8 cellular contexts compared by ENCODE assay signal in the genomic region with DNA sequence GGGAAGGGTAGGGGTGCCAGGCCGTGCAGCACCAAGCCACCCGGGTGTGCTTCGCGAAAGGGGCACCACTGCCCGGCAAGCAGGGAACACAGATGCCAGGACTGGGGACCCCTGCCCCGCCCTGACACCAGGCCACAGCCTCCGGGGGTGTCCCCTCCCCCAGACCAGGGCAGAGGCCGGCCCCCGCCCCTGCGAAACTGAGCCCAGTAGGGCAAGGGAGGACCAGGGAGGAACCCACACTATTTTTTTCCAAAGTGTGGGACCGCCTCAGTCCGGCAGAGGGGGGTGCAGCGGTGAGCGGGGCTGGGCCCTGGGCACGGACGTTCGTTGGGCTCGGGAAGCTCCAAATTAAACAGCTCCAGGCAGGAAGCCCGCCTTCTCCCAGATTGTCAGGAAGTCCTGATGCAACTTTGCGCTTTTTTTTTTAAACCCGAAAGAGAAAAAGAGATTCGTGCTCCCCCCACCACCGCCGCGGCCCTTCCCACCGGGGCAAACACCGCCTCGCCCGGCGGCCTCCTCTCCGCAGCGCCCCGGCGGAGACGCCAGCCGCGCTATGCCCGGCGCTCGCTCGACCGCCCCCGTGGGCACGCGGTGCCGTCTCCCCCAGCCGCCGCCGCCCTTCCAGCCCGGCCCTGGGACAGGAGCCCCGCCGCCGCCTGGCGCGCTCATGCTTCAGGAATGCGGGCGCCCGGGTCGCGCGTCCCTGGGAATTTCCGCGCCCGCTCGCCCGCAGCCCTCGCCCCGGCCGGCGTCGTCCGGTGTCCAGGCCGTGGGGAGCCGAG. TPM values are rescaled to one million over a fixed set of nuclear protein-coding genes. Genes with fewer than 3 reads are reported as not detected.
DNase-seq lines count a peak whose midpoint lies in the region; ATAC-seq, FAIRE-seq and TF ChIP-seq lines count a peak whose summit lies in the region.

No MANE protein-coding gene starts in this region.

- H3K9me3 Mint-ChIP-seq in activated naive CD8-positive, alpha-beta T cell treated with anti-CD3 and anti-CD28 coated beads, Interleukin-2, amount 50 U/mL, for 24 hours: no peaks in the 10 kb centered on the region

- no peak overlapping the region; the same call in 1 of the 2 replicates for H2AFZ ChIP-seq in OCI-LY3 (ENCODE audit: low read depth, low read length)

- TF ChIP-seq CTCF in AG09319 (IDR thresholded peaks at IDR 0.05; ENCODE audit: low read depth, low read length) (peak; percentile 63), OCI-LY3 (IDR thresholded peaks at IDR 0.05; ENCODE audit: low read depth, low read length) (peak; percentile 36), left ventricle myocardium inferior (IDR thresholded peaks at IDR 0.05; ENCODE audit: borderline replicate concordance) (peak; percentile 64), psoas muscle (IDR thresholded peaks at IDR 0.05) (peak; percentile 44), D721Med (IDR thresholded peaks at IDR 0.05; ENCODE audit: insufficient read depth, missing control alignments) (no peak)

- H3K9me3 ChIP-seq in OCI-LY3 (ENCODE audit: insufficient read depth, low read length) (no peaks in the 10 kb centered on the region), left ventricle myocardium inferior (replicated peaks) (no peaks in the 10 kb centered on the region), psoas muscle (no peaks in the 10 kb centered on the region)

- no peaks in the 10 kb centered on the region for H4K20me1 ChIP-seq in OCI-LY3 (ENCODE audit: insufficient read depth, low read length)

- H3K27ac ChIP-seq in OCI-LY3 (ENCODE audit: low read length) (no peak overlapping the region), left ventricle myocardium inferior (replicated peaks) (peak overlapping the region; percentile 94), psoas muscle (peak overlapping the region; percentile 61)

- 5 to 12% (median 5%) methylated on average over 57 to 74 of the region's 74 CpGs for WGBS in psoas muscle, 3 donors

- no peak for FAIRE-seq in D721Med (lab: Jason Lieb, UNC)

- intact Hi-C loops in left ventricle myocardium inferior (cut with micrococcal nuclease) (loop anchor here (5.0 kb wide), 1 partner anchor 42 kb away; no protein-coding TSS in a partner anchor), psoas muscle (cut with DNase I) (loop anchor here in 1 of 2 donors (2.0 kb wide), 1 partner anchor 47 kb away; no protein-coding TSS in a partner anchor)

- H3K36me3 ChIP-seq in OCI-LY3 (replicated peaks; ENCODE audit: low read depth, low read length) (no peaks in the 10 kb centered on the region), left ventricle myocardium inferior (no peaks in the 10 kb centered on the region), psoas muscle (ENCODE audit: insufficient read depth in 1 of 2, low read depth in 1 of 2) (no peaks in the 10 kb centered on the region)

- H3K4me2 ChIP-seq in OCI-LY3 (ENCODE audit: low read length): peak overlapping the region; percentile 57

- H3K27ac Mint-ChIP-seq in activated naive CD8-positive, alpha-beta T cell treated with anti-CD3 and anti-CD28 coated beads, Interleukin-2, amount 50 U/mL, for 24 hours: peak overlapping the region; percentile 85

- H3K4me1 Mint-ChIP-seq in activated naive CD8-positive, alpha-beta T cell treated with anti-CD3 and anti-CD28 coated beads, Interleukin-2, amount 50 U/mL, for 24 hours: peaks cover 47% of the 10 kb centered on the region

- H3K4me1 ChIP-seq in OCI-LY3 (ENCODE audit: low read length): peaks cover 33% of the 10 kb centered on the region
- H3K4me1 ChIP-seq in left ventricle myocardium inferior: peaks cover 62% of the 10 kb centered on the region
- H3K4me1 ChIP-seq in psoas muscle: peaks cover 14% of the 10 kb centered on the region

- H3K27me3 Mint-ChIP-seq in activated naive CD8-positive, alpha-beta T cell treated with anti-CD3 and anti-CD28 coated beads, Interleukin-2, amount 50 U/mL, for 24 hours: no peaks in the 10 kb centered on the region

- peaks cover 55% of the 10 kb centered on the region for H3K79me2 ChIP-seq in OCI-LY3 (ENCODE audit: low read length)

- H3K27me3 ChIP-seq in OCI-LY3 (ENCODE audit: low read depth, low read length) (0 out of 2 replicates have a peak, but pooled peaks cover 4% of the 10 kb centered on the region), left ventricle myocardium inferior (ENCODE audit: low read depth) (peaks cover 33% of the 10 kb centered on the region), psoas muscle (ENCODE audit: insufficient read depth in 3 of 3, low read length in 2 of 3) (peaks cover 0 to 38% (median 12%) of the 10 kb centered on the region in 3 donors)

- H3K4me3 ChIP-seq in OCI-LY3 (ENCODE audit: low read length): peak overlapping the region; percentile 84
- H3K4me3 ChIP-seq in left ventricle myocardium inferior: peak overlapping the region; percentile 81
- H3K4me3 ChIP-seq in psoas muscle: peak overlapping the region; percentile 74

- H3K4me3 Mint-ChIP-seq in activated naive CD8-positive, alpha-beta T cell treated with anti-CD3 and anti-CD28 coated beads, Interleukin-2, amount 50 U/mL, for 24 hours: peak overlapping the region; percentile 76

- H3K36me3 Mint-ChIP-seq in activated naive CD8-positive, alpha-beta T cell treated with anti-CD3 and anti-CD28 coated beads, Interleukin-2, amount 50 U/mL, for 24 hours (ENCODE audit: low read depth): no peaks in the 10 kb centered on the region

- DNase-seq in AG09319 (ENCODE audit: extremely low read depth, low read depth) (no peak), GM19238 (ENCODE audit: insufficient read length, low spot score) (peak; percentile 62), left ventricle myocardium inferior (peak; percentile 73), psoas muscle (peak; percentile 77 to 83), D721Med (ENCODE audit: insufficient read length, low spot score) (no peak)
- peak; percentile 64 for DNase-seq in activated naive CD8-positive, alpha-beta T cell treated with anti-CD3 and anti-CD28 coated beads, Interleukin-2, amount 50 U/mL, for 24 hours

- ATAC-seq in activated naive CD8-positive, alpha-beta T cell treated with anti-CD3 and anti-CD28 coated beads, Interleukin-2, amount 50 U/mL, for 24 hours: no peak
- ATAC-seq in psoas muscle (peak; percentile 53 to 72 (median 56)), GM21423 (IDR thresholded peaks at IDR 0.05; ENCODE audit: unreplicated experiment) (no peak)

- peak overlapping the region; percentile 79 for H3K9ac ChIP-seq in OCI-LY3 (ENCODE audit: low read length)

RNA-seq across cellular contexts. Expression of gene PIEZO1, which starts 0.8 kb away (rescaled TPM):
- total RNA-seq in left ventricle myocardium inferior (17.1 TPM), psoas muscle (10 to 100 TPM in 2 of 4 donors, 1 to 10 TPM in 2; 8.8 to 12.6 (median 10.9) TPM)
- 10 to 100 TPM in 2 of 3 donors, 1 to 10 TPM in 1; 7.2 to 26.8 (median 10.2) TPM for polyA plus RNA-seq in psoas muscle

RNA-seq across cellular contexts. Expression of gene CDT1, which starts 19.3 kb away (rescaled TPM):
- total RNA-seq in left ventricle myocardium inferior: 0.63 TPM
- total RNA-seq in psoas muscle: under 1 TPM in 3 of 4 donors, not detected in 1; 0.17 to 0.59 (median 0.25) TPM
- polyA plus RNA-seq in psoas muscle: under 1 TPM; 0.03 to 0.13 (median 0.04) TPM

RNA-seq across cellular contexts. Expression of gene APRT, which starts 27.5 kb away (rescaled TPM):
- 39.2 TPM for total RNA-seq in left ventricle myocardium inferior
- total RNA-seq in psoas muscle: 10 to 100 TPM; 32.8 to 67.7 (median 55.0) TPM
- polyA plus RNA-seq in psoas muscle: 100 to 1,000 TPM in 1 of 3 donors, 10 to 100 TPM in 2; 49.4 to 165 (median 66.9) TPM

Comparison
In these comparisons a context has a peak if more than half of its experiments do, and no peak if none do; other contexts are left out.
1. DNase-seq: peak in GM19238 (single experiment), activated naive CD8-positive, alpha-beta T cell treated with anti-CD3 and anti-CD28 coated beads, Interleukin-2, amount 50 U/mL, for 24 hours (single experiment), left ventricle myocardium inferior (single experiment) and psoas muscle (2 of 2); none in AG09319 (single experiment) and D721Med (single experiment).
2. ATAC-seq: peak in psoas muscle (4 of 4); none in activated naive CD8-positive, alpha-beta T cell treated with anti-CD3 and anti-CD28 coated beads, Interleukin-2, amount 50 U/mL, for 24 hours (single experiment) and GM21423 (single experiment).
3. Peak in every context shown above with its lines, with median percentiles within 50 percentile points of each other: H3K4me3 ChIP-seq.